In the genomic region with DNA sequence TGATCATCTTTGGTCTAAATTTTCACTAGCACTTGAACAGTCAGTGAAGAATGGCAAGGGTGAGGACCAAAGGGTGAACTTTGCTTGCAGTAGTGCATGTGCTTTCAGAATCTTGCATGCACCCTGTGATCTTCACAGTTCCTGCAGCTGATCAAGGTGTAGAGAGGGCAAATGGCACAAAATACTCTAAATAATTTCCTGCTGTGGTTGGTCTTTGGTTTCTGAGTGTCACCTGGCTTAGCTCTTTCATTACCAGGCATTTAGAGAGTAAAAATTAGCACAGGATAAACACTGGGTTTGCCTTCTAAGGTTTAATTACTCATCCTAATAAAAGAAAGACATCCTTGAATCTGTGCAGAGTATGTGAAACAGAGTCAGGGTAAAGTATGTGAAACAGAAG, we compare ENCODE assay signal across 8 cellular contexts. TPM values are rescaled to one million over a fixed set of nuclear protein-coding genes. Genes with fewer than 3 reads are reported as not detected.
DNase-seq lines count a peak whose midpoint lies in the region; ATAC-seq and TF ChIP-seq lines count a peak whose summit lies in the region.

No MANE protein-coding gene starts in this region.

- peaks cover 8% of the 10 kb centered on the region; the same call in 1 of the 2 replicates for H3K4me1 ChIP-seq in DND-41 (ENCODE audit: insufficient read depth, low read length)
- H3K4me1 ChIP-seq in right atrium auricular region: peaks cover 0 to 95% of the 10 kb centered on the region in 2 donors

- no peaks in the 10 kb centered on the region for H3K9me3 ChIP-seq in DND-41 (ENCODE audit: insufficient read depth, low read length, severe bottlenecking)
- H3K9me3 ChIP-seq in right atrium auricular region: no peaks in the 10 kb centered on the region

- H3K4me3 ChIP-seq in DND-41 (ENCODE audit: low read depth in 1 of 2, low read length in 2 of 2): no peak overlapping the region
- peak overlapping the region; percentile 31 for H3K4me3 ChIP-seq in fibroblast of the aortic adventitia (ENCODE audit: low read depth, low read length)
- H3K4me3 ChIP-seq in right atrium auricular region: no peak overlapping the region

- H3K9ac ChIP-seq in DND-41 (ENCODE audit: low read depth, low read length): no peak overlapping the region

- no peak overlapping the region for H2AFZ ChIP-seq in DND-41 (ENCODE audit: low read depth, low read length)

- H3K79me2 ChIP-seq in DND-41 (ENCODE audit: insufficient read depth, low read length): peaks cover 70% of the 10 kb centered on the region

- peaks cover 14% of the 10 kb centered on the region for H3K36me3 ChIP-seq in DND-41 (ENCODE audit: insufficient read depth, low read length)
- no peaks in the 10 kb centered on the region for H3K36me3 ChIP-seq in right atrium auricular region

- H3K27me3 ChIP-seq in DND-41 (ENCODE audit: insufficient read depth, low read length, poor library complexity) (no peaks in the 10 kb centered on the region), right atrium auricular region (no peaks in the 10 kb centered on the region)

- H3K27ac ChIP-seq in DND-41 (ENCODE audit: low read length) (no peak overlapping the region), right atrium auricular region (no peak overlapping the region)

- H3K4me2 ChIP-seq in DND-41 (ENCODE audit: insufficient read depth, low read length): no peak overlapping the region

- TF ChIP-seq CTCF in DND-41 (IDR thresholded peaks at IDR 0.05; ENCODE audit: borderline replicate concordance, extremely low read depth, low read length, poor library complexity, severe bottlenecking) (no peak), fibroblast of the aortic adventitia (IDR thresholded peaks at IDR 0.05; ENCODE audit: insufficient read depth, low read length) (no peak), right atrium auricular region (IDR thresholded peaks at IDR 0.05) (no peak)

- H4K20me1 ChIP-seq in DND-41 (ENCODE audit: insufficient read depth, low read length): peaks cover 28% of the 10 kb centered on the region; the same call in 1 of the 2 replicates

- intact Hi-C loops in posterior cingulate gyrus (cut with DNase I): no loop called here

- ATAC-seq in DND-41 (ENCODE audit: insufficient read depth, low read depth) (peak; percentile 71), GM21528 (IDR thresholded peaks at IDR 0.05; ENCODE audit: low FRiP score, unreplicated experiment) (peak; percentile 46), HG03135 (IDR thresholded peaks at IDR 0.05; ENCODE audit: unreplicated experiment) (no peak)

- DNase-seq in DND-41 (no peak), NCI-H146 (lab: John Stamatoyannopoulos, UW) (peak; percentile 80), fibroblast of the aortic adventitia (ENCODE audit: low read depth) (no peak), right atrium auricular region (ENCODE audit: low spot score) (no peak), posterior cingulate gyrus (no peak)
- no peak for DNase-seq in stimulated activated CD4-positive, alpha-beta T cell treated with anti-CD3 and anti-CD28 coated beads, Interleukin-4, amount 100 ng/mL, for 4 hours

RNA-seq across cellular contexts. Expression of a gene that starts 11.4 kb away (rescaled TPM):
- total RNA-seq in fibroblast of the aortic adventitia (ENCODE audit: low replicate concordance) (26.1 and 67.1 TPM in 2 replicates), right atrium auricular region (10 to 100 TPM; 39.9 to 47.2 TPM)
